ENCODE assay signal across 1 cellular context in the genomic region with DNA sequence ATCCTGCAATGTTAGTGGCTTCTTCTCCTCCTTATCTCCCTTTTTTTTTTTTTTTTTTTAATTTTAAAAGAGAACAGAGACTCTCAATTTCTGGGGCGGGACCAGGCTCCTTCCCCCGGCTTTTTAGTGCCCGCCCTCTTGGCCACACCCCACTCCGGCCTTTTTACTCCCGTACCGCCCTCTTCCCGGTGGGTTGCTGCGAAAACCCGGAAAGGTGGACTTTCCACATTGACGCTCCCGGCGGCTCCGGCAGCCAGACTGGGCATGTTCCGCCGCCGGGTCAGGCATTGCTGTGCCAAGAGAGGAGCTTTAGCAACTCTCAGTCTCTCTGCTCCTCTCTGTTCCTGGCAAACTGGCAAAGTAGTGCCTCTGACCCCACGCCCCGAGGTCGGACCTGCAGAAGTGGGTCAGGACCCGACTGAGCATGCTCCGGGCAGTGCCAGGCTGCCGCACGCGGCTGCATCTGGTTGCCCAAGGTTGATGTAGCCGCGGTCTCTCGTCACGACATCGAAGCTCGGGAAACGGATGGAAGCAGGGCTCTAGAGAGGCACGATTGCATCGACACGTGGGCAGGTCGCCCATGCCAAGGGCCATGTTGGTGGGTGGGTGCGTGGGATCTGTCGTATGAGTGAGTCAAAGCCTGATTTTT.
TF ChIP-seq lines count a peak whose summit lies in the region.

No MANE protein-coding gene starts in this region.

TF ChIP-seq in WTC11, 78 proteins besides CTCF, POLR2A, EP300 and RAD21 (continued from another document and continues in another):
- TF ChIP-seq, protein P1, sequence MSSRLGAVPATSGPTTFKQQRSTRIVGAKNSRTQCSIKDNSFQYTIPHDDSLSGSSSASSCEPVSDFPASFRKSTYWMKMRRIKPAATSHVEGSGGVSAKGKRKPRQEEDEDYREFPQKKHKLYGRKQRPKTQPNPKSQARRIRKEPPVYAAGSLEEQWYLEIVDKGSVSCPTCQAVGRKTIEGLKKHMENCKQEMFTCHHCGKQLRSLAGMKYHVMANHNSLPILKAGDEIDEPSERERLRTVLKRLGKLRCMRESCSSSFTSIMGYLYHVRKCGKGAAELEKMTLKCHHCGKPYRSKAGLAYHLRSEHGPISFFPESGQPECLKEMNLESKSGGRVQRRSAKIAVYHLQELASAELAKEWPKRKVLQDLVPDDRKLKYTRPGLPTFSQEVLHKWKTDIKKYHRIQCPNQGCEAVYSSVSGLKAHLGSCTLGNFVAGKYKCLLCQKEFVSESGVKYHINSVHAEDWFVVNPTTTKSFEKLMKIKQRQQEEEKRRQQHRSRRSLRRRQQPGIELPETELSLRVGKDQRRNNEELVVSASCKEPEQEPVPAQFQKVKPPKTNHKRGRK (CRISPR knock-in tag; IDR thresholded peaks at IDR 0.05; ENCODE audit: borderline replicate concordance): no peak
- TF ChIP-seq ZNF121 (CRISPR knock-in tag; IDR thresholded peaks at IDR 0.05): peak; percentile 20; the same call in 1 of the 2 replicates
- TF ChIP-seq, protein P2, sequence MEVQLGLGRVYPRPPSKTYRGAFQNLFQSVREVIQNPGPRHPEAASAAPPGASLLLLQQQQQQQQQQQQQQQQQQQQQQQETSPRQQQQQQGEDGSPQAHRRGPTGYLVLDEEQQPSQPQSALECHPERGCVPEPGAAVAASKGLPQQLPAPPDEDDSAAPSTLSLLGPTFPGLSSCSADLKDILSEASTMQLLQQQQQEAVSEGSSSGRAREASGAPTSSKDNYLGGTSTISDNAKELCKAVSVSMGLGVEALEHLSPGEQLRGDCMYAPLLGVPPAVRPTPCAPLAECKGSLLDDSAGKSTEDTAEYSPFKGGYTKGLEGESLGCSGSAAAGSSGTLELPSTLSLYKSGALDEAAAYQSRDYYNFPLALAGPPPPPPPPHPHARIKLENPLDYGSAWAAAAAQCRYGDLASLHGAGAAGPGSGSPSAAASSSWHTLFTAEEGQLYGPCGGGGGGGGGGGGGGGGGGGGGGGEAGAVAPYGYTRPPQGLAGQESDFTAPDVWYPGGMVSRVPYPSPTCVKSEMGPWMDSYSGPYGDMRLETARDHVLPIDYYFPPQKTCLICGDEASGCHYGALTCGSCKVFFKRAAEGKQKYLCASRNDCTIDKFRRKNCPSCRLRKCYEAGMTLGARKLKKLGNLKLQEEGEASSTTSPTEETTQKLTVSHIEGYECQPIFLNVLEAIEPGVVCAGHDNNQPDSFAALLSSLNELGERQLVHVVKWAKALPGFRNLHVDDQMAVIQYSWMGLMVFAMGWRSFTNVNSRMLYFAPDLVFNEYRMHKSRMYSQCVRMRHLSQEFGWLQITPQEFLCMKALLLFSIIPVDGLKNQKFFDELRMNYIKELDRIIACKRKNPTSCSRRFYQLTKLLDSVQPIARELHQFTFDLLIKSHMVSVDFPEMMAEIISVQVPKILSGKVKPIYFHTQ (CRISPR knock-in tag; IDR thresholded peaks at IDR 0.05): no peak
- TF ChIP-seq, protein P3, sequence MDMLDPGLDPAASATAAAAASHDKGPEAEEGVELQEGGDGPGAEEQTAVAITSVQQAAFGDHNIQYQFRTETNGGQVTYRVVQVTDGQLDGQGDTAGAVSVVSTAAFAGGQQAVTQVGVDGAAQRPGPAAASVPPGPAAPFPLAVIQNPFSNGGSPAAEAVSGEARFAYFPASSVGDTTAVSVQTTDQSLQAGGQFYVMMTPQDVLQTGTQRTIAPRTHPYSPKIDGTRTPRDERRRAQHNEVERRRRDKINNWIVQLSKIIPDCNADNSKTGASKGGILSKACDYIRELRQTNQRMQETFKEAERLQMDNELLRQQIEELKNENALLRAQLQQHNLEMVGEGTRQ (CRISPR knock-in tag; IDR thresholded peaks at IDR 0.05): peak; percentile 42; the same call in 1 of the 2 replicates
- TF ChIP-seq FOXK1 (CRISPR knock-in tag; IDR thresholded peaks at IDR 0.05): peak; percentile 96
- TF ChIP-seq, protein P4, sequence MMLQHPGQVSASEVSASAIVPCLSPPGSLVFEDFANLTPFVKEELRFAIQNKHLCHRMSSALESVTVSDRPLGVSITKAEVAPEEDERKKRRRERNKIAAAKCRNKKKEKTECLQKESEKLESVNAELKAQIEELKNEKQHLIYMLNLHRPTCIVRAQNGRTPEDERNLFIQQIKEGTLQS (CRISPR knock-in tag; conservative IDR thresholded peaks at IDR 0.05): no peak
- TF ChIP-seq, protein P5, sequence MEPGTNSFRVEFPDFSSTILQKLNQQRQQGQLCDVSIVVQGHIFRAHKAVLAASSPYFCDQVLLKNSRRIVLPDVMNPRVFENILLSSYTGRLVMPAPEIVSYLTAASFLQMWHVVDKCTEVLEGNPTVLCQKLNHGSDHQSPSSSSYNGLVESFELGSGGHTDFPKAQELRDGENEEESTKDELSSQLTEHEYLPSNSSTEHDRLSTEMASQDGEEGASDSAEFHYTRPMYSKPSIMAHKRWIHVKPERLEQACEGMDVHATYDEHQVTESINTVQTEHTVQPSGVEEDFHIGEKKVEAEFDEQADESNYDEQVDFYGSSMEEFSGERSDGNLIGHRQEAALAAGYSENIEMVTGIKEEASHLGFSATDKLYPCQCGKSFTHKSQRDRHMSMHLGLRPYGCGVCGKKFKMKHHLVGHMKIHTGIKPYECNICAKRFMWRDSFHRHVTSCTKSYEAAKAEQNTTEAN (CRISPR knock-in tag; IDR thresholded peaks at IDR 0.05): peak; percentile 95
- TF ChIP-seq, protein P6, sequence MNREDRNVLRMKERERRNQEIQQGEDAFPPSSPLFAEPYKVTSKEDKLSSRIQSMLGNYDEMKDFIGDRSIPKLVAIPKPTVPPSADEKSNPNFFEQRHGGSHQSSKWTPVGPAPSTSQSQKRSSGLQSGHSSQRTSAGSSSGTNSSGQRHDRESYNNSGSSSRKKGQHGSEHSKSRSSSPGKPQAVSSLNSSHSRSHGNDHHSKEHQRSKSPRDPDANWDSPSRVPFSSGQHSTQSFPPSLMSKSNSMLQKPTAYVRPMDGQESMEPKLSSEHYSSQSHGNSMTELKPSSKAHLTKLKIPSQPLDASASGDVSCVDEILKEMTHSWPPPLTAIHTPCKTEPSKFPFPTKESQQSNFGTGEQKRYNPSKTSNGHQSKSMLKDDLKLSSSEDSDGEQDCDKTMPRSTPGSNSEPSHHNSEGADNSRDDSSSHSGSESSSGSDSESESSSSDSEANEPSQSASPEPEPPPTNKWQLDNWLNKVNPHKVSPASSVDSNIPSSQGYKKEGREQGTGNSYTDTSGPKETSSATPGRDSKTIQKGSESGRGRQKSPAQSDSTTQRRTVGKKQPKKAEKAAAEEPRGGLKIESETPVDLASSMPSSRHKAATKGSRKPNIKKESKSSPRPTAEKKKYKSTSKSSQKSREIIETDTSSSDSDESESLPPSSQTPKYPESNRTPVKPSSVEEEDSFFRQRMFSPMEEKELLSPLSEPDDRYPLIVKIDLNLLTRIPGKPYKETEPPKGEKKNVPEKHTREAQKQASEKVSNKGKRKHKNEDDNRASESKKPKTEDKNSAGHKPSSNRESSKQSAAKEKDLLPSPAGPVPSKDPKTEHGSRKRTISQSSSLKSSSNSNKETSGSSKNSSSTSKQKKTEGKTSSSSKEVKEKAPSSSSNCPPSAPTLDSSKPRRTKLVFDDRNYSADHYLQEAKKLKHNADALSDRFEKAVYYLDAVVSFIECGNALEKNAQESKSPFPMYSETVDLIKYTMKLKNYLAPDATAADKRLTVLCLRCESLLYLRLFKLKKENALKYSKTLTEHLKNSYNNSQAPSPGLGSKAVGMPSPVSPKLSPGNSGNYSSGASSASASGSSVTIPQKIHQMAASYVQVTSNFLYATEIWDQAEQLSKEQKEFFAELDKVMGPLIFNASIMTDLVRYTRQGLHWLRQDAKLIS (CRISPR knock-in tag; IDR thresholded peaks at IDR 0.05; ENCODE audit: borderline replicate concordance): peak; percentile 91
- TF ChIP-seq, protein P7, sequence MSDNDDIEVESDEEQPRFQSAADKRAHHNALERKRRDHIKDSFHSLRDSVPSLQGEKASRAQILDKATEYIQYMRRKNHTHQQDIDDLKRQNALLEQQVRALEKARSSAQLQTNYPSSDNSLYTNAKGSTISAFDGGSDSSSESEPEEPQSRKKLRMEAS (CRISPR knock-in tag; IDR thresholded peaks at IDR 0.05): peak; percentile 100
- TF ChIP-seq, protein P8, sequence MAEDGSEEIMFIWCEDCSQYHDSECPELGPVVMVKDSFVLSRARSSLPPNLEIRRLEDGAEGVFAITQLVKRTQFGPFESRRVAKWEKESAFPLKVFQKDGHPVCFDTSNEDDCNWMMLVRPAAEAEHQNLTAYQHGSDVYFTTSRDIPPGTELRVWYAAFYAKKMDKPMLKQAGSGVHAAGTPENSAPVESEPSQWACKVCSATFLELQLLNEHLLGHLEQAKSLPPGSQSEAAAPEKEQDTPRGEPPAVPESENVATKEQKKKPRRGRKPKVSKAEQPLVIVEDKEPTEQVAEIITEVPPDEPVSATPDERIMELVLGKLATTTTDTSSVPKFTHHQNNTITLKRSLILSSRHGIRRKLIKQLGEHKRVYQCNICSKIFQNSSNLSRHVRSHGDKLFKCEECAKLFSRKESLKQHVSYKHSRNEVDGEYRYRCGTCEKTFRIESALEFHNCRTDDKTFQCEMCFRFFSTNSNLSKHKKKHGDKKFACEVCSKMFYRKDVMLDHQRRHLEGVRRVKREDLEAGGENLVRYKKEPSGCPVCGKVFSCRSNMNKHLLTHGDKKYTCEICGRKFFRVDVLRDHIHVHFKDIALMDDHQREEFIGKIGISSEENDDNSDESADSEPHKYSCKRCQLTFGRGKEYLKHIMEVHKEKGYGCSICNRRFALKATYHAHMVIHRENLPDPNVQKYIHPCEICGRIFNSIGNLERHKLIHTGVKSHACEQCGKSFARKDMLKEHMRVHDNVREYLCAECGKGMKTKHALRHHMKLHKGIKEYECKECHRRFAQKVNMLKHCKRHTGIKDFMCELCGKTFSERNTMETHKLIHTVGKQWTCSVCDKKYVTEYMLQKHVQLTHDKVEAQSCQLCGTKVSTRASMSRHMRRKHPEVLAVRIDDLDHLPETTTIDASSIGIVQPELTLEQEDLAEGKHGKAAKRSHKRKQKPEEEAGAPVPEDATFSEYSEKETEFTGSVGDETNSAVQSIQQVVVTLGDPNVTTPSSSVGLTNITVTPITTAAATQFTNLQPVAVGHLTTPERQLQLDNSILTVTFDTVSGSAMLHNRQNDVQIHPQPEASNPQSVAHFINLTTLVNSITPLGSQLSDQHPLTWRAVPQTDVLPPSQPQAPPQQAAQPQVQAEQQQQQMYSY (CRISPR knock-in tag; IDR thresholded peaks at IDR 0.05): peak; percentile 99
- TF ChIP-seq RORB (CRISPR knock-in tag; IDR thresholded peaks at IDR 0.05): no peak
- TF ChIP-seq ZNF423 (CRISPR knock-in tag; IDR thresholded peaks at IDR 0.05): no peak
- TF ChIP-seq RELA (CRISPR knock-in tag; IDR thresholded peaks at IDR 0.05; ENCODE audit: borderline replicate concordance): peak; percentile 96
- TF ChIP-seq CBFB (CRISPR knock-in tag; IDR thresholded peaks at IDR 0.05; ENCODE audit: low read depth): peak; percentile 92; the same call in 1 of the 2 replicates
- no peak for TF ChIP-seq NR3C1 (CRISPR knock-in tag; conservative IDR thresholded peaks at IDR 0.05; ENCODE audit: low read depth)
- 0 out of 2 replicates have a peak, but pooled peaks have one; percentile 63 for TF ChIP-seq ATF1 (CRISPR knock-in tag; IDR thresholded peaks at IDR 0.05)
- TF ChIP-seq, protein P9, sequence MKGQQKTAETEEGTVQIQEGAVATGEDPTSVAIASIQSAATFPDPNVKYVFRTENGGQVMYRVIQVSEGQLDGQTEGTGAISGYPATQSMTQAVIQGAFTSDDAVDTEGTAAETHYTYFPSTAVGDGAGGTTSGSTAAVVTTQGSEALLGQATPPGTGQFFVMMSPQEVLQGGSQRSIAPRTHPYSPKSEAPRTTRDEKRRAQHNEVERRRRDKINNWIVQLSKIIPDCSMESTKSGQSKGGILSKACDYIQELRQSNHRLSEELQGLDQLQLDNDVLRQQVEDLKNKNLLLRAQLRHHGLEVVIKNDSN (CRISPR knock-in tag; IDR thresholded peaks at IDR 0.05): peak; percentile 82
- no peak for TF ChIP-seq ZNF416 (CRISPR knock-in tag; IDR thresholded peaks at IDR 0.05)
- TF ChIP-seq HMGA2 (CRISPR knock-in tag; IDR thresholded peaks at IDR 0.05): no peak
- peak; percentile 99 for TF ChIP-seq FOXP1 (CRISPR knock-in tag; IDR thresholded peaks at IDR 0.05; ENCODE audit: borderline replicate concordance)
- TF ChIP-seq ELF4 (CRISPR knock-in tag; IDR thresholded peaks at IDR 0.05; ENCODE audit: low read depth): peak; percentile 88
- TF ChIP-seq KAT7 (CRISPR knock-in tag; IDR thresholded peaks at IDR 0.05; ENCODE audit: borderline replicate concordance): 0 out of 2 replicates have a peak, but pooled peaks have one; percentile 77
- TF ChIP-seq, protein P10, sequence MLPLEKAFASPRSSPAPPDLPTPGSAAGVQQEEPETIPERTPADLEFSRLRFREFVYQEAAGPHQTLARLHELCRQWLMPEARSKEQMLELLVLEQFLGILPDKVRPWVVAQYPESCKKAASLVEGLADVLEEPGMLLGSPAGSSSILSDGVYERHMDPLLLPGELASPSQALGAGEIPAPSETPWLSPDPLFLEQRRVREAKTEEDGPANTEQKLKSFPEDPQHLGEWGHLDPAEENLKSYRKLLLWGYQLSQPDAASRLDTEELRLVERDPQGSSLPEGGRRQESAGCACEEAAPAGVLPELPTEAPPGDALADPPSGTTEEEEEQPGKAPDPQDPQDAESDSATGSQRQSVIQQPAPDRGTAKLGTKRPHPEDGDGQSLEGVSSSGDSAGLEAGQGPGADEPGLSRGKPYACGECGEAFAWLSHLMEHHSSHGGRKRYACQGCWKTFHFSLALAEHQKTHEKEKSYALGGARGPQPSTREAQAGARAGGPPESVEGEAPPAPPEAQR (CRISPR knock-in tag; IDR thresholded peaks at IDR 0.05): no peak
- TF ChIP-seq, protein P11, sequence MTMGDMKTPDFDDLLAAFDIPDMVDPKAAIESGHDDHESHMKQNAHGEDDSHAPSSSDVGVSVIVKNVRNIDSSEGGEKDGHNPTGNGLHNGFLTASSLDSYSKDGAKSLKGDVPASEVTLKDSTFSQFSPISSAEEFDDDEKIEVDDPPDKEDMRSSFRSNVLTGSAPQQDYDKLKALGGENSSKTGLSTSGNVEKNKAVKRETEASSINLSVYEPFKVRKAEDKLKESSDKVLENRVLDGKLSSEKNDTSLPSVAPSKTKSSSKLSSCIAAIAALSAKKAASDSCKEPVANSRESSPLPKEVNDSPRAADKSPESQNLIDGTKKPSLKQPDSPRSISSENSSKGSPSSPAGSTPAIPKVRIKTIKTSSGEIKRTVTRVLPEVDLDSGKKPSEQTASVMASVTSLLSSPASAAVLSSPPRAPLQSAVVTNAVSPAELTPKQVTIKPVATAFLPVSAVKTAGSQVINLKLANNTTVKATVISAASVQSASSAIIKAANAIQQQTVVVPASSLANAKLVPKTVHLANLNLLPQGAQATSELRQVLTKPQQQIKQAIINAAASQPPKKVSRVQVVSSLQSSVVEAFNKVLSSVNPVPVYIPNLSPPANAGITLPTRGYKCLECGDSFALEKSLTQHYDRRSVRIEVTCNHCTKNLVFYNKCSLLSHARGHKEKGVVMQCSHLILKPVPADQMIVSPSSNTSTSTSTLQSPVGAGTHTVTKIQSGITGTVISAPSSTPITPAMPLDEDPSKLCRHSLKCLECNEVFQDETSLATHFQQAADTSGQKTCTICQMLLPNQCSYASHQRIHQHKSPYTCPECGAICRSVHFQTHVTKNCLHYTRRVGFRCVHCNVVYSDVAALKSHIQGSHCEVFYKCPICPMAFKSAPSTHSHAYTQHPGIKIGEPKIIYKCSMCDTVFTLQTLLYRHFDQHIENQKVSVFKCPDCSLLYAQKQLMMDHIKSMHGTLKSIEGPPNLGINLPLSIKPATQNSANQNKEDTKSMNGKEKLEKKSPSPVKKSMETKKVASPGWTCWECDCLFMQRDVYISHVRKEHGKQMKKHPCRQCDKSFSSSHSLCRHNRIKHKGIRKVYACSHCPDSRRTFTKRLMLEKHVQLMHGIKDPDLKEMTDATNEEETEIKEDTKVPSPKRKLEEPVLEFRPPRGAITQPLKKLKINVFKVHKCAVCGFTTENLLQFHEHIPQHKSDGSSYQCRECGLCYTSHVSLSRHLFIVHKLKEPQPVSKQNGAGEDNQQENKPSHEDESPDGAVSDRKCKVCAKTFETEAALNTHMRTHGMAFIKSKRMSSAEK (CRISPR knock-in tag; IDR thresholded peaks at IDR 0.05; ENCODE audit: borderline replicate concordance): 0 out of 2 replicates have a peak, but pooled peaks have one; percentile 37
